ENCODE assay signal across 8 cellular contexts in the genomic region with DNA sequence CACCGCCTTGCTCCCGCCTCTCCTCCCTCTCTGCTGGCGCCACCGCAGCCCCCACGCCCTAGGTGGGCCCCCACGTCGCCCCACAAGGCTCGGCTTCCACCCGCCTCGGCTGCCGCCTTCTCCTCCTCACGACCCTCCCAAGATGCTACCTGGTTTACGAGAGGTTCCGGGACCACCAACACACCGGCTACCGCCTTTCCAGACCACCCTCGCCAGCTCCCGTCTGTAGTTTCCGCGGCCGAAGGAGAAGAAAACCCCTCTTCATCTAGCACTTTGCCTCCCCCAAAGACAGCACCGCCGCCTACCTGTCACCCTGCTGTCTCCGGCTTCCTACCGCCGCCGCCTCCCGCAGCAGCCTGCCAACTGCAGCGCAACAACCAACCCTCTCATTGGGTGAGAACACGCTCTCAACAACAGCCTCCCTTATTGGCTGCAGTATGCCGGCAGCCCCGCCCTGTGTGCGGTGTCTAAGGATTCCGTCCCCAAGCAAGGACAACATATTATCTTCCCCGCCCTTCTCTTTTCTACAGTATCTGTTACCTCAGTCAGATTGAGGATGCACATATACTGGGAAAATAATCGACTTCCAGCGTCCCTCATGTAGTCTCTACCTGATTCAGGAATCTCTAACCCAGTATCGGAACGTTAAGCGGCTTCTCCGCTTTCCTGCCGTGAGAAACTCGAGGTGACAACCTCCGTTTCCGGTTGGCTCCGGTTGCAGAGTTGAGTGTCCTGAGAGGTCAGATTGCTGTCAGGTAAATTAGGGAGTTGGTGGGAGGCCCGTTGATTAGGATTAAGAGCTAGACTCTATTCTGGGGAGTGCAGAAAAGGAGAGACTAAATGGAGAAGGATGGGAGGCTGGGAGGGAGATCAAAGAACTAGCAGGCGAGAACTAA. TPM values are rescaled to one million over a fixed set of nuclear protein-coding genes. Genes with fewer than 3 reads are reported as not detected.
DNase-seq lines count a peak whose midpoint lies in the region; ATAC-seq and TF ChIP-seq lines count a peak whose summit lies in the region.

A gene (minus strand): TSS at position 367 of the 896 bp plus-strand sequence. CDS start 47,662 bp downstream, outside the sequence.
A gene (plus strand): TSS at position 697 of the 896 bp plus-strand sequence. CDS start 6,882 bp downstream, outside the sequence.

- no peaks in the 10 kb centered on the region; a peak in 1 of 22 replicates for H3K9me3 ChIP-seq in BLaER1 treated with 17β-estradiol and CSF1 and Interleukin-3, amounts not matched to agents 10 nM and 100 nM (replicated peaks in 1 of 11)
- H3K9me3 ChIP-seq in colonic mucosa = no peaks in the 10 kb centered on the region

- peak within 1 kb of the TSS; percentile 85 to 97 (median 94) for H3K9ac ChIP-seq in BLaER1 treated with 17β-estradiol and CSF1 and Interleukin-3, amounts not matched to agents 10 nM and 100 nM
- H3K9ac ChIP-seq in colonic mucosa (ENCODE audit: low read depth in 2 of 2, low read length in 2 of 2) = peak within 1 kb of the TSS; percentile 93 to 94

- peaks cover 5 to 40% (median 20%) of the 10 kb centered on the region in 11 experiments; a peak in 14 of 22 replicates for H4K20me1 ChIP-seq in BLaER1 treated with 17β-estradiol and CSF1 and Interleukin-3, amounts not matched to agents 10 nM and 100 nM

- no peak for TF ChIP-seq CTCF in colonic mucosa (IDR thresholded peaks at IDR 0.05)

- peak within 1 kb of the TSS; percentile 70 to 96 (median 90) for H3K4me3 ChIP-seq in BLaER1 treated with 17β-estradiol and CSF1 and Interleukin-3, amounts not matched to agents 10 nM and 100 nM
- H3K4me3 ChIP-seq in colonic mucosa = peak within 1 kb of the TSS; percentile 89

- peaks cover 31 to 46% (median 41%) of the 10 kb centered on the region in 10 experiments for H3K4me1 ChIP-seq in BLaER1 treated with 17β-estradiol and CSF1 and Interleukin-3, amounts not matched to agents 10 nM and 100 nM
- H3K4me1 ChIP-seq in colonic mucosa = peaks cover 6% of the 10 kb centered on the region

- H3K27me3 ChIP-seq in BLaER1 treated with 17β-estradiol and CSF1 and Interleukin-3, amounts not matched to agents 10 nM and 100 nM = no peaks in the 10 kb centered on the region
- H3K27me3 ChIP-seq in colonic mucosa (no peaks in the 10 kb centered on the region), layer of hippocampus (ENCODE audit: control insufficient read depth, insufficient read depth, low read length) (no peaks in the 10 kb centered on the region)

- peak within 1 kb of the TSS; percentile 81 to 99 (median 91) for H3K4me2 ChIP-seq in BLaER1 treated with 17β-estradiol and CSF1 and Interleukin-3, amounts not matched to agents 10 nM and 100 nM

- intact Hi-C loops in colonic mucosa (cut with DNase I) = loop anchor here (5.0 kb wide), 3 partner anchors 46 to 106 kb away; a partner anchor contains a TSS

- DNase-seq in GM19240 (ENCODE audit: insufficient read length, low spot score) = peak; percentile 82
- DNase-seq in NCI-H524 treated with DMSO at 0.1 percent for 48 hours (lab: John Stamatoyannopoulos, UW) = peak; percentile 72
- peak; percentile 89 to 91 for DNase-seq in activated CD4-positive, alpha-beta T cell treated with anti-CD3 and anti-CD28 coated beads for 4 hours
- DNase-seq in colonic mucosa = peak; percentile 94
- peak; percentile 78 to 87 for DNase-seq in stimulated activated CD4-positive, alpha-beta T cell treated with anti-CD3 and anti-CD28 coated beads, Interleukin-1b, Interleukin-23, amount 100 ng/mL, for 4 hours (ENCODE audit: low read depth in 2 of 2)

- ATAC-seq in HG03460 (IDR thresholded peaks at IDR 0.05; ENCODE audit: unreplicated experiment) = peak; percentile 99

- peak within 1 kb of the TSS; percentile 85 to 97 (median 94) for H3K27ac ChIP-seq in BLaER1 treated with 17β-estradiol and CSF1 and Interleukin-3, amounts not matched to agents 10 nM and 100 nM
- H3K27ac ChIP-seq in colonic mucosa = peak within 1 kb of the TSS; percentile 82
- peak within 1 kb of the TSS; percentile 94 for H3K27ac ChIP-seq in layer of hippocampus (ENCODE audit: low read depth, low read length)

- peaks cover 0 to 3% (median 0%) of the 10 kb centered on the region in 11 experiments; a peak in 2 of 22 replicates for H3K36me3 ChIP-seq in BLaER1 treated with 17β-estradiol and CSF1 and Interleukin-3, amounts not matched to agents 10 nM and 100 nM
- no peaks in the 10 kb centered on the region for H3K36me3 ChIP-seq in colonic mucosa

RNA-seq across cellular contexts. Expression of the first gene that starts in this region (rescaled TPM):
- 10 to 100 TPM; 23.9 to 52.6 TPM for total RNA-seq in colonic mucosa

RNA-seq across cellular contexts. Expression of the second gene that starts in this region (rescaled TPM):
- 100 to 1,000 TPM; 159 to 199 TPM for total RNA-seq in colonic mucosa

Comparison
In these comparisons a context has a peak if more than half of its experiments do, and no peak if none do; other contexts are left out.
1. Peak in every context shown above with its lines: DNase-seq, ATAC-seq, H3K4me3 ChIP-seq and H3K27ac ChIP-seq.